ENCODE assay signal across 1 cellular context in genomic region chr3:42612928-42613327, GRCh38.
A peak's percentile ranks its signal among the peaks of the same experiment; 100 is the strongest.
TF ChIP-seq lines count a peak whose summit lies in the region.

No MANE protein-coding gene starts in this region.

TF ChIP-seq in GM12878, 131 proteins besides CTCF, POLR2A, EP300 and RAD21:
- TF ChIP-seq MTA2 (IDR thresholded peaks at IDR 0.05; ENCODE audit: low read depth) (no peak), TCF3 (IDR thresholded peaks at IDR 0.05; ENCODE audit: borderline replicate concordance, insufficient read depth, low read depth, low read length) (no peak), NBN (IDR thresholded peaks at IDR 0.05) (no peak), ZZZ3 (IDR thresholded peaks at IDR 0.05; ENCODE audit: control insufficient read depth, insufficient read length, low read depth) (no peak), KLF5 (IDR thresholded peaks at IDR 0.05; ENCODE audit: partially characterized antibody) (no peak), POLR2AphosphoS5 (IDR thresholded peaks at IDR 0.05; ENCODE audit: low read length) (no peak), ZNF207 (IDR thresholded peaks at IDR 0.05; ENCODE audit: borderline replicate concordance) (no peak), HDAC2 (IDR thresholded peaks at IDR 0.05) (no peak), RB1 (IDR thresholded peaks at IDR 0.05; ENCODE audit: borderline replicate concordance) (no peak), MEF2B (IDR thresholded peaks at IDR 0.05; ENCODE audit: partially characterized antibody, poor library complexity, severe bottlenecking) (peak; percentile 80), NFYA (IDR thresholded peaks at IDR 0.05; ENCODE audit: borderline replicate concordance, low read depth, low read length) (no peak), ZNF622 (IDR thresholded peaks at IDR 0.05) (no peak), TARDBP (IDR thresholded peaks at IDR 0.05; ENCODE audit: borderline replicate concordance) (no peak), STAT3 (IDR thresholded peaks at IDR 0.05; ENCODE audit: low read depth, low read length) (no peak), CREB1 (IDR thresholded peaks at IDR 0.05; ENCODE audit: low read depth) (no peak), ZNF687 (IDR thresholded peaks at IDR 0.05) (no peak), RUNX3 (IDR thresholded peaks at IDR 0.05; ENCODE audit: low read length) (peak; percentile 69), SMARCA5 (IDR thresholded peaks at IDR 0.05) (no peak), ZNF274 (IDR thresholded peaks at IDR 0.05; ENCODE audit: insufficient read depth, insufficient read length) (no peak), BCL11A (IDR thresholded peaks at IDR 0.05; ENCODE audit: low read depth, low read length) (no peak), PRDM15 (CRISPR knock-in tag; IDR thresholded peaks at IDR 0.05) (no peak), RAD51 (IDR thresholded peaks at IDR 0.05) (no peak), ZNF217 (IDR thresholded peaks at IDR 0.05) (no peak), E2F8 (IDR thresholded peaks at IDR 0.05; ENCODE audit: low read depth, partially characterized antibody) (no peak), IKZF1 (conservative IDR thresholded peaks at IDR 0.05) (no peak)
- TF ChIP-seq, protein P1, sequence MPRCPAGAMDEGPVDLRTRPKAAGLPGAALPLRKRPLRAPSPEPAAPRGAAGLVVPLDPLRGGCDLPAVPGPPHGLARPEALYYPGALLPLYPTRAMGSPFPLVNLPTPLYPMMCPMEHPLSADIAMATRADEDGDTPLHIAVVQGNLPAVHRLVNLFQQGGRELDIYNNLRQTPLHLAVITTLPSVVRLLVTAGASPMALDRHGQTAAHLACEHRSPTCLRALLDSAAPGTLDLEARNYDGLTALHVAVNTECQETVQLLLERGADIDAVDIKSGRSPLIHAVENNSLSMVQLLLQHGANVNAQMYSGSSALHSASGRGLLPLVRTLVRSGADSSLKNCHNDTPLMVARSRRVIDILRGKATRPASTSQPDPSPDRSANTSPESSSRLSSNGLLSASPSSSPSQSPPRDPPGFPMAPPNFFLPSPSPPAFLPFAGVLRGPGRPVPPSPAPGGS (IDR thresholded peaks at IDR 0.05; ENCODE audit: borderline replicate concordance, insufficient read depth, low read depth, low read length, poor library complexity, severe bottlenecking), result peak; percentile 63
TF ChIP-seq in GM12878: peak in this region for 3.
